ENCODE assay signal across 8 cellular contexts in genomic region chr13:111153977-111154332, GRCh38. TPM values are rescaled to one million over a fixed set of nuclear protein-coding genes. Genes with fewer than 3 reads are reported as not detected.
DNase-seq lines count a peak whose midpoint lies in the region; ATAC-seq, FAIRE-seq and TF ChIP-seq lines count a peak whose summit lies in the region.

No MANE protein-coding gene starts in this region.

- ATAC-seq in GM19395 (IDR thresholded peaks at IDR 0.05; ENCODE audit: unreplicated experiment): peak; percentile 61
- ATAC-seq in HG03442 (IDR thresholded peaks at IDR 0.05; ENCODE audit: unreplicated experiment): peak; percentile 34

- no peaks in the 10 kb centered on the region for H3K27me3 Mint-ChIP-seq in Calu3 (ENCODE audit: unreplicated experiment)

- H3K27ac ChIP-seq in mucosa of rectum (ENCODE audit: low read depth in 2 of 2, low read length in 2 of 2) (peak overlapping the region; percentile 97 to 99), suprapubic skin (peak overlapping the region; percentile 98)

- H3K4me3 ChIP-seq in mucosa of rectum (ENCODE audit: low read length in 2 of 2) (peak overlapping the region; percentile 89 to 95), suprapubic skin (peak overlapping the region; percentile 95)

- no peak for TF ChIP-seq CTCF in Calu3 (IDR thresholded peaks at IDR 0.05; ENCODE audit: unreplicated experiment)
- TF ChIP-seq CTCF in suprapubic skin (IDR thresholded peaks at IDR 0.05): no peak

- WGBS in suprapubic skin: 0% methylated on average over 4 of the region's 31 CpGs

- DNase-seq in Calu3: peak; percentile 33
- DNase-seq in T1000 (lab: John Stamatoyannopoulos, UW): peak; percentile 82
- DNase-seq in effector CD8-positive, alpha-beta T cell (lab: John Stamatoyannopoulos, UW): peak; percentile 46
- DNase-seq in suprapubic skin (ENCODE audit: low spot score in 2 of 2): peak; percentile 81 to 82
- no peak for DNase-seq in GM19239 (ENCODE audit: insufficient read length, low spot score)

- H3K4me1 ChIP-seq in mucosa of rectum (ENCODE audit: control insufficient read depth in 2 of 2, insufficient read depth in 2 of 2, low read length in 2 of 2) (peaks cover 16 to 21% of the 10 kb centered on the region in 2 donors), suprapubic skin (peaks cover 47% of the 10 kb centered on the region)

- no peak for TF ChIP-seq POLR2A in suprapubic skin (IDR thresholded peaks at IDR 0.05)

- H3K36me3 ChIP-seq in mucosa of rectum (ENCODE audit: control insufficient read depth in 2 of 2, insufficient read depth in 2 of 2, low read length in 2 of 2) (peaks cover 2 to 3% of the 10 kb centered on the region in 2 donors), suprapubic skin (no peaks in the 10 kb centered on the region)

- H3K4me1 Mint-ChIP-seq in Calu3 (ENCODE audit: low read depth, unreplicated experiment): peaks cover 6% of the 10 kb centered on the region

- H3K27ac Mint-ChIP-seq in Calu3 (ENCODE audit: unreplicated experiment): peak overlapping the region; percentile 73

- no peak for FAIRE-seq in GM19239 (lab: Jason Lieb, UNC)

- peak overlapping the region; percentile 75 for H3K4me3 Mint-ChIP-seq in Calu3 (ENCODE audit: low read depth, unreplicated experiment)

- no TSS peak for BruUV-seq in Calu3 (replicated peaks; lab: Mats Ljungman, UMichigan)

- H3K9me3 ChIP-seq in mucosa of rectum (ENCODE audit: control insufficient read depth in 2 of 2, low read length in 2 of 2): no peaks in the 10 kb centered on the region
- H3K9me3 ChIP-seq in suprapubic skin: no peaks in the 10 kb centered on the region

- H3K27me3 ChIP-seq in mucosa of rectum (ENCODE audit: control insufficient read depth in 2 of 2, insufficient read depth in 2 of 2, low read length in 2 of 2) (no peaks in the 10 kb centered on the region), suprapubic skin (no peaks in the 10 kb centered on the region)

- H3K9ac ChIP-seq in mucosa of rectum (ENCODE audit: low read depth in 1 of 2, low read length in 2 of 2): peak overlapping the region; percentile 82 to 97

- CTCF ChIA-PET in Calu3 (lab: Charles Lee): no interaction called here

- H3K36me3 Mint-ChIP-seq in Calu3 (ENCODE audit: insufficient read depth, unreplicated experiment): peaks cover 11% of the 10 kb centered on the region

- intact Hi-C loops in Calu3 (cut with micrococcal nuclease; ENCODE audit: unreplicated experiment): no loop called here

- H3K9me3 Mint-ChIP-seq in Calu3 (ENCODE audit: low read depth, unreplicated experiment): no peaks in the 10 kb centered on the region

- no peak for TF ChIP-seq EP300 in suprapubic skin (IDR thresholded peaks at IDR 0.05)

RNA-seq across cellular contexts. Expression of gene ARHGEF7, which starts 38.8 kb away (rescaled TPM):
- total RNA-seq in Calu3 (2022) (17.7 and 19.6 TPM in 2 replicates), suprapubic skin (100 to 1,000 TPM in 2 of 4 donors, 10 to 100 TPM in 2; 72.1 to 210 (median 99.6) TPM)
